Comparison of ENCODE assay signal across 8 cellular contexts in the genomic region with DNA sequence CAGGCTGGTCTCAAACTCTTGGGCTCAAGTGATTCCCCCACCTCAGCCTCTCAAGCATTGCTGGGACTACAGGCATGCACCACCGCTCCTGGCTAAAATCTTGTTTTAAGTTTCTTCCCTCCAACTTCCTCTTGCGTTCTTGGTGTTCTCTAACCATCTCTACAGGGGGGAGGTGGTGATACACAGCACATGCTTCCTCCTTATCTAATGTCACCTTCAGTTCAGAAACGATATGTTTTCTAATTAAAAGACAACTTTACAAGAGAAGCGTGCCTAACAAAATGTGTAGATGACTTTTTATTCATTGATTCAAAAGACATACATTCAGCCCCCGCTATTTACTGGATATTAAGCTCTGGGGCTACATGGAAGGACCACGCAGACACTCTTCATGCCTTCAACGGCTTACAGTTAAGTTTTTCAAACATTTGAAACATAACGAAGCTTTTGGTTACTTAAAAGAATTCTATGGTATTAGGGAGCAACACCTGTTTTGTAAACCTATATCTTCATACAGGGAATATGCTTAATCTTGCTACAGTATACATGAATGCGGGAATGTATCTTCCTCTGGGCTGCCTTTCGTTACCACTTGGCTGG.
DNase-seq lines count a peak whose midpoint lies in the region; ATAC-seq and TF ChIP-seq lines count a peak whose summit lies in the region.

No MANE protein-coding gene starts in this region.

- peak overlapping the region; percentile 91 for H3K27ac ChIP-seq in parathyroid adenoma

- no peaks in the 10 kb centered on the region for H3K79me2 ChIP-seq in parathyroid adenoma

- H2AFZ ChIP-seq in parathyroid adenoma: peak overlapping the region; percentile 88

- TF ChIP-seq CTCF in fibroblast of pulmonary artery (IDR thresholded peaks at IDR 0.05; ENCODE audit: low read length, missing control alignments) (no peak), parathyroid adenoma (IDR thresholded peaks at IDR 0.05) (no peak)

- ATAC-seq in GM18868 (IDR thresholded peaks at IDR 0.05; ENCODE audit: unreplicated experiment) (peak; percentile 69), HG03175 (IDR thresholded peaks at IDR 0.05; ENCODE audit: unreplicated experiment) (peak; percentile 5)

- peak overlapping the region; percentile 100 for H3K27ac Mint-ChIP-seq in T-helper 2 cell treated with Interferon-gamma antibody and Interleukin-4, amounts not matched to agents 5 μg/mL and 100 μg/mL, for 36 hours

- DNase-seq in AML-193 (lab: John Stamatoyannopoulos, UW) (peak; percentile 56 to 60), fibroblast of pulmonary artery (ENCODE audit: low read depth) (no peak), ecto neural progenitor cell (ENCODE audit: low spot score) (no peak), NCI-H2171 treated with DMSO at 0.1 percent for 48 hours (lab: John Stamatoyannopoulos, UW) (no peak)
- DNase-seq in T-helper 2 cell treated with Interferon-gamma antibody and Interleukin-4, amounts not matched to agents 5 μg/mL and 100 μg/mL, for 36 hours (ENCODE audit: low spot score): no peak

- H3K4me3 ChIP-seq in fibroblast of pulmonary artery (replicated peaks; ENCODE audit: low read depth, low read length) (peak overlapping the region; percentile 89), parathyroid adenoma (ENCODE audit: low read depth, low read length) (peak overlapping the region; percentile 88)

- no peaks in the 10 kb centered on the region for H3K9me3 ChIP-seq in parathyroid adenoma (ENCODE audit: control insufficient read depth, low read length)

- H3K9ac ChIP-seq in parathyroid adenoma: peak overlapping the region; percentile 21

- peak overlapping the region; percentile 83 for H3K4me2 ChIP-seq in parathyroid adenoma (ENCODE audit: low read length)

- H3K4me1 Mint-ChIP-seq in T-helper 2 cell treated with Interferon-gamma antibody and Interleukin-4, amounts not matched to agents 5 μg/mL and 100 μg/mL, for 36 hours (ENCODE audit: low read depth): peaks cover 19% of the 10 kb centered on the region

- H3K4me3 Mint-ChIP-seq in T-helper 2 cell treated with Interferon-gamma antibody and Interleukin-4, amounts not matched to agents 5 μg/mL and 100 μg/mL, for 36 hours: peak overlapping the region; percentile 99

- no peaks in the 10 kb centered on the region for H3K36me3 ChIP-seq in parathyroid adenoma (ENCODE audit: control insufficient read depth, insufficient read depth, low read length)

- H3K36me3 Mint-ChIP-seq in T-helper 2 cell treated with Interferon-gamma antibody and Interleukin-4, amounts not matched to agents 5 μg/mL and 100 μg/mL, for 36 hours (ENCODE audit: low read depth): peaks cover 18% of the 10 kb centered on the region

- no peaks in the 10 kb centered on the region for H3K4me1 ChIP-seq in parathyroid adenoma

- no peaks in the 10 kb centered on the region for H3K27me3 ChIP-seq in parathyroid adenoma (ENCODE audit: control insufficient read depth, insufficient read depth, low read length)

- H3K9me3 Mint-ChIP-seq in T-helper 2 cell treated with Interferon-gamma antibody and Interleukin-4, amounts not matched to agents 5 μg/mL and 100 μg/mL, for 36 hours: no peaks in the 10 kb centered on the region

- no peaks in the 10 kb centered on the region for H3K27me3 Mint-ChIP-seq in T-helper 2 cell treated with Interferon-gamma antibody and Interleukin-4, amounts not matched to agents 5 μg/mL and 100 μg/mL, for 36 hours (ENCODE audit: low read depth)

Comparison
In these comparisons a context has a peak if more than half of its experiments do, and no peak if none do; other contexts are left out.
1. DNase-seq: peak in AML-193 (2 of 2); none in T-helper 2 cell treated with Interferon-gamma antibody and Interleukin-4, amounts not matched to agents 5 μg/mL and 100 μg/mL, for 36 hours (single experiment), fibroblast of pulmonary artery (single experiment), ecto neural progenitor cell (single experiment) and NCI-H2171 treated with DMSO at 0.1 percent for 48 hours (single experiment).